6 cellular contexts compared by ENCODE assay signal in genomic region chr12:6915023-6915788, GRCh38. TPM values are rescaled to one million over a fixed set of nuclear protein-coding genes. Genes with fewer than 3 reads are reported as not detected.
DNase-seq lines count a peak whose midpoint lies in the region; ATAC-seq and TF ChIP-seq lines count a peak whose summit lies in the region.

No MANE protein-coding gene starts in this region.

- H3K9me3 Mint-ChIP-seq in IgD-negative memory B cell, result no peaks in the 10 kb centered on the region

- ATAC-seq in HG02884 (IDR thresholded peaks at IDR 0.05; ENCODE audit: unreplicated experiment), result no peak
- no peak for ATAC-seq in HG03571 (IDR thresholded peaks at IDR 0.05; ENCODE audit: unreplicated experiment)

- TF ChIP-seq CTCF in AG10803 (conservative IDR thresholded peaks at IDR 0.05; ENCODE audit: low read length) (no peak), dorsolateral prefrontal cortex (IDR thresholded peaks at IDR 0.05 in 54 of 56, conservative IDR thresholded peaks at IDR 0.05 in 2 of 56; ENCODE audit: low read depth in 1 of 56, partially characterized antibody in 56 of 56) (no peak), retinal pigment epithelial cell (conservative IDR thresholded peaks at IDR 0.05; ENCODE audit: low read depth, low read length) (no peak)

- H3K4me3 ChIP-seq in AG10803 (ENCODE audit: low read length) (peak overlapping the region; percentile 70), dorsolateral prefrontal cortex (peak overlapping the region; percentile 56 to 97 (median 84)), retinal pigment epithelial cell (ENCODE audit: low read length) (peak overlapping the region; percentile 82)

- no peaks in the 10 kb centered on the region for H3K27me3 ChIP-seq in dorsolateral prefrontal cortex

- no peak for DNase-seq in AG10803 (ENCODE audit: low read depth)
- DNase-seq in dorsolateral prefrontal cortex, result peak in 1 of 10 donors; percentile 58
- no peak for DNase-seq in retinal pigment epithelial cell (ENCODE audit: low read depth)

- H3K4me3 Mint-ChIP-seq in IgD-negative memory B cell, result peak overlapping the region; percentile 90 to 99 (median 94)

- peak overlapping the region; percentile 82 to 95 (median 92) for H3K27ac Mint-ChIP-seq in IgD-negative memory B cell

- H3K27me3 Mint-ChIP-seq in IgD-negative memory B cell, result peaks cover 4% of the 10 kb centered on the region

- H3K27ac ChIP-seq in dorsolateral prefrontal cortex, result peak overlapping the region; percentile 49 to 98 (median 94)

- intact Hi-C loops in dorsolateral prefrontal cortex (cut with DNase I), result no loop called here

- H3K36me3 Mint-ChIP-seq in IgD-negative memory B cell, result peaks cover 1% of the 10 kb centered on the region

- peaks cover 12 to 21% (median 18%) of the 10 kb centered on the region in 3 donors for H3K4me1 Mint-ChIP-seq in IgD-negative memory B cell

RNA-seq across cellular contexts. Expression of gene ENO2, which starts 0.8 kb away (rescaled TPM):
- 21.7 TPM for polyA plus RNA-seq in IgD-negative memory B cell
- 1,000 to 10,000 TPM in 14 of 120 experiments, 100 to 1,000 TPM in 106; 270 to 1,166 (median 848) TPM for total RNA-seq in dorsolateral prefrontal cortex

RNA-seq across cellular contexts. Expression of gene LRRC23, which starts 10.6 kb away (rescaled TPM):
- polyA plus RNA-seq in IgD-negative memory B cell, result 4.9 TPM
- 10 to 100 TPM; 16.3 to 32.4 (median 22.4) TPM for total RNA-seq in dorsolateral prefrontal cortex

RNA-seq across cellular contexts. Expression of gene ATN1, which starts 12.6 kb away (rescaled TPM):
- 1.4 TPM for polyA plus RNA-seq in IgD-negative memory B cell
- total RNA-seq in dorsolateral prefrontal cortex, result 100 to 1,000 TPM; 147 to 334 (median 199) TPM

RNA-seq across cellular contexts. Expression of gene RNU7-1, which starts 28.4 kb away (rescaled TPM):
- polyA plus RNA-seq in IgD-negative memory B cell, result not detected
- not detected for total RNA-seq in dorsolateral prefrontal cortex

RNA-seq across cellular contexts. Expression of gene C12orf57, which starts 28.6 kb away (rescaled TPM):
- polyA plus RNA-seq in IgD-negative memory B cell, result 141 TPM
- total RNA-seq in dorsolateral prefrontal cortex, result 100 to 1,000 TPM; 102 to 287 (median 162) TPM
